Comparison of ENCODE assay signal across 14 cellular contexts in genomic region chr10:77737608-77738007, GRCh38.
DNase-seq lines count a peak whose midpoint lies in the region; ATAC-seq, FAIRE-seq and TF ChIP-seq lines count a peak whose summit lies in the region.
"Had no signal": no experiment of that assay in that cellular context is flagged by ENCODE, and none has a peak within 500 bp of the region (broad histone marks: within the 10 kb centered on the region; RNA-seq: fewer than 3 reads in every experiment).

No MANE protein-coding gene starts in this region.

- no peak for TF ChIP-seq CTCF in AG09309 (IDR thresholded peaks at IDR 0.05; ENCODE audit: control insufficient read depth, insufficient read depth, low read depth, low read length, missing control alignments)
- TF ChIP-seq CTCF in progenitor cell of endocrine pancreas (IDR thresholded peaks at IDR 0.05; ENCODE audit: unreplicated experiment) = no peak

- H3K4me3 ChIP-seq in AG09309 (ENCODE audit: control insufficient read depth, low read depth, low read length) = no peak overlapping the region
- H3K4me3 ChIP-seq: left ventricle myocardium inferior, neural progenitor cell had no signal

- no peaks in the 10 kb centered on the region for H3K4me1 Mint-ChIP-seq in progenitor cell of endocrine pancreas (ENCODE audit: low read depth)
- H3K4me1 Mint-ChIP-seq: neural progenitor cell had no signal

- peak; percentile 80 for DNase-seq in AG09309 (ENCODE audit: low read depth)
- peak; percentile 72 for DNase-seq in M059J (ENCODE audit: low read depth)
- peak; percentile 48 to 91 for DNase-seq in dermis microvascular lymphatic vessel endothelial cell (ENCODE audit: low read depth in 2 of 2)
- peak; percentile 47 to 98 for DNase-seq in lung microvascular endothelial cell (ENCODE audit: low read depth in 2 of 2)
- no peak for DNase-seq in NK-92 (lab: John Stamatoyannopoulos, UW; ENCODE audit: unreplicated experiment)
- no peak for DNase-seq in GM19239 (ENCODE audit: insufficient read length, low spot score)
- DNase-seq in progenitor cell of endocrine pancreas (ENCODE audit: low spot score, unreplicated experiment) = no peak
- DNase-seq: activated CD4-positive, alpha-beta T cell treated with anti-CD3 and anti-CD28 coated beads, Interleukin-2, amount 50 U/mL, for 4 hours; cerebellar nuclear complex; left ventricle myocardium inferior; NCI-H2171 treated with DMSO at 0.1 percent for 48 hours; T-helper 2 cell had no signal

- no peaks in the 10 kb centered on the region for H3K27me3 Mint-ChIP-seq in progenitor cell of endocrine pancreas

- ATAC-seq in HG02938 (IDR thresholded peaks at IDR 0.05; ENCODE audit: unreplicated experiment) = no peak

- no peak overlapping the region for H3K27ac Mint-ChIP-seq in progenitor cell of endocrine pancreas
- H3K27ac Mint-ChIP-seq: neural progenitor cell had no signal

- H3K4me3 Mint-ChIP-seq in progenitor cell of endocrine pancreas (ENCODE audit: low read depth) = no peak overlapping the region
- H3K4me3 Mint-ChIP-seq: neural progenitor cell had no signal

- H3K36me3 Mint-ChIP-seq in progenitor cell of endocrine pancreas (ENCODE audit: insufficient read depth) = peaks cover 13% of the 10 kb centered on the region
- H3K36me3 Mint-ChIP-seq: neural progenitor cell had no signal

- FAIRE-seq in GM19239 (lab: Jason Lieb, UNC) = no peak

- peaks cover 30% of the 10 kb centered on the region for H3K9me3 Mint-ChIP-seq in progenitor cell of endocrine pancreas (ENCODE audit: low read depth)

Comparison
In these comparisons a context has a peak if more than half of its experiments do, and no peak if none do; other contexts are left out.
1. DNase-seq: peak in AG09309 (single experiment), M059J (single experiment), dermis microvascular lymphatic vessel endothelial cell (2 of 2) and lung microvascular endothelial cell (2 of 2); none in NK-92 (single experiment), GM19239 (single experiment) and progenitor cell of endocrine pancreas (single experiment).